Comparison of ENCODE assay signal across 14 cellular contexts in the genomic region with DNA sequence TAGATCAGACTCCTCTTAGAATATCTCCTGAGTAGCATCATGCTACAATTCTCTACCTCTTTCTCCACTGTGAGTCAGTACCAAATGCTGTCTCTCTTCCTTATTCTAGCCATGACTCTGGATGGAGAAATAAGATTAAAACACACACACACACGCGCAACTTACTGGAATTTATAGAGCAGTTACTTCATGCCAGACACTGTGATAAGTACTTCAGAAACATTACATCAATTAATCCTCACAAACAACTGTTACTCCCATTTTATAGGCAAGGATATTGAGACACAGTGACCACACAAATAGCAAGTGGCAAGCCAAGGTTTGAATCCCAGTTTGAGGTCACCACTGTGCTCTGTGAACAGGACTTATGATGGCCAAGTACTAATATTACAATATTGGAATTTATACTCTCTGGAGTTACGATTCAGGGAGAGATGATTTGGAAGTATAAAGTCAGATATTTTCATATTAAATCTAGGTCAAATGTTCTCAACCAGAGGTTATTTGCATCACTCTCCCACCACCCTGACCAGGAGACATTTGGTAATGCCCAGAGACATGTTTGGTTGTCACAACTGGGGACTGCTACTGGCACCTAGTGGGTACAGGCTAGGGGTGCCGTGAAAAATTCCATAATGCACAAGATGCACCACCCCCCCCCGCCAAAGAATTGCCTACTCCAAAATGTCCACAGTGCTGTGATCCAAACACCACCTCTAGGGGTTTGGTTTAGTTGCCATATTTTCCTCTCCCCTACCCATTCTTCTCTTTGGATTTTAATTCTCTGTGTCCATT.
DNase-seq lines count a peak whose midpoint lies in the region; ATAC-seq and TF ChIP-seq lines count a peak whose summit lies in the region.
"Had no signal": no experiment of that assay in that cellular context is flagged by ENCODE, and none has a peak within 500 bp of the region (broad histone marks: within the 10 kb centered on the region; RNA-seq: fewer than 3 reads in every experiment).

No MANE protein-coding gene starts in this region.

- no peak for TF ChIP-seq CTCF in SK-N-SH (IDR thresholded peaks at IDR 0.05)
- TF ChIP-seq CTCF in esophagus muscularis mucosa (IDR thresholded peaks at IDR 0.05) = peak in 2 of 3 experiments; percentile 9 to 11
- TF ChIP-seq CTCF in lower lobe of right lung (IDR thresholded peaks at IDR 0.05) = no peak
- no peak for TF ChIP-seq CTCF in tibial artery (IDR thresholded peaks at IDR 0.05)

- H3K36me3 ChIP-seq in SK-N-SH (replicated peaks in 1 of 2; ENCODE audit: control insufficient read depth in 1 of 2, insufficient read depth in 2 of 2, low read length in 1 of 2) (no peaks in the 10 kb centered on the region), esophagus muscularis mucosa (no peaks in the 10 kb centered on the region), lower lobe of right lung (no peaks in the 10 kb centered on the region), tibial artery (no peaks in the 10 kb centered on the region)

- H3K4me1 ChIP-seq in SK-N-SH (ENCODE audit: control insufficient read depth in 1 of 2, insufficient read depth in 2 of 2, low read depth in 1 of 2, low read length in 1 of 2) = peaks cover 0 to 4% of the 10 kb centered on the region in 2 experiments; a peak in 2 of 4 replicates
- peaks cover 4 to 71% (median 55%) of the 10 kb centered on the region in 4 donors for H3K4me1 ChIP-seq in esophagus muscularis mucosa
- H3K4me1 ChIP-seq in lower lobe of right lung = no peaks in the 10 kb centered on the region
- peaks cover 0 to 72% (median 28%) of the 10 kb centered on the region in 4 donors for H3K4me1 ChIP-seq in tibial artery

- no peaks in the 10 kb centered on the region for H3K9me2 ChIP-seq in SK-N-SH

- no peak overlapping the region for H3K9ac ChIP-seq in SK-N-SH

- no peak for ATAC-seq in lower lobe of right lung

- intact Hi-C loops in esophagus muscularis mucosa (cut with DNase I) = no loop called here
- intact Hi-C loops in lower lobe of right lung (cut with DNase I) = no loop called here
- intact Hi-C loops in tibial artery (cut with DNase I; ENCODE audit: low total_unique reads) = no loop called here

- POLR2A ChIA-PET in SK-N-SH (lab: Yijun Ruan, JAX) = no interaction called here

- DNase-seq in SK-N-SH (no peak), esophagus muscularis mucosa (ENCODE audit: extremely low spot score) (no peak), lower lobe of right lung (no peak), tibial artery (peak in 1 of 2 donors; percentile 38), NCI-H2029 treated with DMSO at 0.1 percent for 48 hours (lab: John Stamatoyannopoulos, UW) (no peak), SKM-1 (lab: John Stamatoyannopoulos, UW; ENCODE audit: unreplicated experiment) (no peak)
- DNase-seq in central memory CD4-positive, alpha-beta T cell = no peak
- DNase-seq: activated T-cell treated with anti-CD3 and anti-CD28 coated beads, Interleukin-2, amount 50 U/mL, for 48 hours; Caco-2; GOT3; NCI-H1048; NCI-H526; occipital lobe; stimulated activated CD4-positive, alpha-beta T cell treated with anti-CD3 and anti-CD28 coated beads, Interleukin-4, amount 100 ng/mL, for 1 hour had no signal

- TF ChIP-seq POLR2A in esophagus muscularis mucosa (IDR thresholded peaks at IDR 0.05; ENCODE audit: low read depth) = no peak

- H3K4me2 ChIP-seq in SK-N-SH = no peak overlapping the region

- no peaks in the 10 kb centered on the region for H3K79me2 ChIP-seq in SK-N-SH (ENCODE audit: insufficient read depth)

- H3K9me3 ChIP-seq in SK-N-SH = no peaks in the 10 kb centered on the region
- no peaks in the 10 kb centered on the region for H3K9me3 ChIP-seq in esophagus muscularis mucosa
- H3K9me3 ChIP-seq in lower lobe of right lung = no peaks in the 10 kb centered on the region
- no peaks in the 10 kb centered on the region for H3K9me3 ChIP-seq in tibial artery
- H3K9me3 ChIP-seq: Caco-2 had no signal

- TF ChIP-seq RAD21 in SK-N-SH (IDR thresholded peaks at IDR 0.05; ENCODE audit: low read length) = no peak

- peak overlapping the region; percentile 63 to 79 for H3K27ac ChIP-seq in SK-N-SH (ENCODE audit: low read depth in 2 of 2, low read length in 1 of 2)
- peak overlapping the region; percentile 78 to 86 (median 84) for H3K27ac ChIP-seq in esophagus muscularis mucosa (replicated peaks in 1 of 4)
- H3K27ac ChIP-seq in lower lobe of right lung = peak overlapping the region; percentile 54
- H3K27ac ChIP-seq in tibial artery = peak overlapping the region; percentile 67 to 84

- H3K27me3 ChIP-seq in SK-N-SH (ENCODE audit: insufficient read depth) = no peaks in the 10 kb centered on the region
- no peaks in the 10 kb centered on the region for H3K27me3 ChIP-seq in esophagus muscularis mucosa
- no peaks in the 10 kb centered on the region for H3K27me3 ChIP-seq in lower lobe of right lung (ENCODE audit: low read depth)
- H3K27me3 ChIP-seq in tibial artery = no peaks in the 10 kb centered on the region

- peaks cover 4% of the 10 kb centered on the region for H3F3A ChIP-seq in SK-N-SH (replicated peaks; ENCODE audit: insufficient read depth)

- no peak overlapping the region for H2AFZ ChIP-seq in SK-N-SH (ENCODE audit: low read depth)

- no peak overlapping the region; a peak in 1 of 4 replicates for H3K4me3 ChIP-seq in SK-N-SH (ENCODE audit: low read depth in 2 of 2, low read length in 1 of 2)
- peak overlapping the region; percentile 27 to 51 (median 40) for H3K4me3 ChIP-seq in esophagus muscularis mucosa
- H3K4me3 ChIP-seq in lower lobe of right lung = no peak overlapping the region
- H3K4me3 ChIP-seq in tibial artery = peak overlapping the region in 1 of 2 donors; percentile 11

- H4K20me1 ChIP-seq in SK-N-SH (ENCODE audit: insufficient read depth) = no peaks in the 10 kb centered on the region

- no peak for TF ChIP-seq EP300 in SK-N-SH (IDR thresholded peaks at IDR 0.05; ENCODE audit: borderline replicate concordance in 1 of 2, low read depth in 1 of 2, low read length in 1 of 2)
- TF ChIP-seq EP300 in esophagus muscularis mucosa (IDR thresholded peaks at IDR 0.05) = no peak

- WGBS in SK-N-SH (ENCODE audit: low lambda C conversion rate) = 94% methylated on average over 5 of the region's 5 CpGs
- WGBS in esophagus muscularis mucosa = 56% methylated on average over 5 of the region's 5 CpGs

- CTCF ChIA-PET in SK-N-SH (lab: Yijun Ruan, JAX) = no interaction called here

TF ChIP-seq in SK-N-SH, 30 proteins besides CTCF, POLR2A, EP300 and RAD21:
- TF ChIP-seq, protein P1, sequence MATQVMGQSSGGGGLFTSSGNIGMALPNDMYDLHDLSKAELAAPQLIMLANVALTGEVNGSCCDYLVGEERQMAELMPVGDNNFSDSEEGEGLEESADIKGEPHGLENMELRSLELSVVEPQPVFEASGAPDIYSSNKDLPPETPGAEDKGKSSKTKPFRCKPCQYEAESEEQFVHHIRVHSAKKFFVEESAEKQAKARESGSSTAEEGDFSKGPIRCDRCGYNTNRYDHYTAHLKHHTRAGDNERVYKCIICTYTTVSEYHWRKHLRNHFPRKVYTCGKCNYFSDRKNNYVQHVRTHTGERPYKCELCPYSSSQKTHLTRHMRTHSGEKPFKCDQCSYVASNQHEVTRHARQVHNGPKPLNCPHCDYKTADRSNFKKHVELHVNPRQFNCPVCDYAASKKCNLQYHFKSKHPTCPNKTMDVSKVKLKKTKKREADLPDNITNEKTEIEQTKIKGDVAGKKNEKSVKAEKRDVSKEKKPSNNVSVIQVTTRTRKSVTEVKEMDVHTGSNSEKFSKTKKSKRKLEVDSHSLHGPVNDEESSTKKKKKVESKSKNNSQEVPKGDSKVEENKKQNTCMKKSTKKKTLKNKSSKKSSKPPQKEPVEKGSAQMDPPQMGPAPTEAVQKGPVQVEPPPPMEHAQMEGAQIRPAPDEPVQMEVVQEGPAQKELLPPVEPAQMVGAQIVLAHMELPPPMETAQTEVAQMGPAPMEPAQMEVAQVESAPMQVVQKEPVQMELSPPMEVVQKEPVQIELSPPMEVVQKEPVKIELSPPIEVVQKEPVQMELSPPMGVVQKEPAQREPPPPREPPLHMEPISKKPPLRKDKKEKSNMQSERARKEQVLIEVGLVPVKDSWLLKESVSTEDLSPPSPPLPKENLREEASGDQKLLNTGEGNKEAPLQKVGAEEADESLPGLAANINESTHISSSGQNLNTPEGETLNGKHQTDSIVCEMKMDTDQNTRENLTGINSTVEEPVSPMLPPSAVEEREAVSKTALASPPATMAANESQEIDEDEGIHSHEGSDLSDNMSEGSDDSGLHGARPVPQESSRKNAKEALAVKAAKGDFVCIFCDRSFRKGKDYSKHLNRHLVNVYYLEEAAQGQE (IDR thresholded peaks at IDR 0.05; ENCODE audit: low read depth, low read length) = no peak
- no peak for TF ChIP-seq TAF1 (IDR thresholded peaks at IDR 0.05; ENCODE audit: borderline replicate concordance, low read depth, low read length)
- TF ChIP-seq, protein P2, sequence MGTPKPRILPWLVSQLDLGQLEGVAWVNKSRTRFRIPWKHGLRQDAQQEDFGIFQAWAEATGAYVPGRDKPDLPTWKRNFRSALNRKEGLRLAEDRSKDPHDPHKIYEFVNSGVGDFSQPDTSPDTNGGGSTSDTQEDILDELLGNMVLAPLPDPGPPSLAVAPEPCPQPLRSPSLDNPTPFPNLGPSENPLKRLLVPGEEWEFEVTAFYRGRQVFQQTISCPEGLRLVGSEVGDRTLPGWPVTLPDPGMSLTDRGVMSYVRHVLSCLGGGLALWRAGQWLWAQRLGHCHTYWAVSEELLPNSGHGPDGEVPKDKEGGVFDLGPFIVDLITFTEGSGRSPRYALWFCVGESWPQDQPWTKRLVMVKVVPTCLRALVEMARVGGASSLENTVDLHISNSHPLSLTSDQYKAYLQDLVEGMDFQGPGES (IDR thresholded peaks at IDR 0.05; ENCODE audit: low read depth, low read length) = no peak
- TF ChIP-seq, protein P3, sequence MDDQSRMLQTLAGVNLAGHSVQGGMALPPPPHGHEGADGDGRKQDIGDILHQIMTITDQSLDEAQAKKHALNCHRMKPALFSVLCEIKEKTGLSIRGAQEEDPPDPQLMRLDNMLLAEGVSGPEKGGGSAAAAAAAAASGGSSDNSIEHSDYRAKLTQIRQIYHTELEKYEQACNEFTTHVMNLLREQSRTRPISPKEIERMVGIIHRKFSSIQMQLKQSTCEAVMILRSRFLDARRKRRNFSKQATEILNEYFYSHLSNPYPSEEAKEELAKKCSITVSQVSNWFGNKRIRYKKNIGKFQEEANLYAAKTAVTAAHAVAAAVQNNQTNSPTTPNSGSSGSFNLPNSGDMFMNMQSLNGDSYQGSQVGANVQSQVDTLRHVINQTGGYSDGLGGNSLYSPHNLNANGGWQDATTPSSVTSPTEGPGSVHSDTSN (IDR thresholded peaks at IDR 0.05) = no peak

Comparison
In these comparisons a context has a peak if more than half of its experiments do, and no peak if none do; other contexts are left out.
1. H3K4me3 ChIP-seq: peak in esophagus muscularis mucosa (4 of 4); none in SK-N-SH (0 of 2) and lower lobe of right lung (single experiment).
2. CTCF ChIP-seq: peak in esophagus muscularis mucosa (2 of 3); none in SK-N-SH (single experiment), lower lobe of right lung (single experiment) and tibial artery (0 of 2).
3. Peak in every context shown above with its lines, with median percentiles within 50 percentile points of each other: H3K27ac ChIP-seq.